Comparison of ENCODE assay signal across 8 cellular contexts in genomic region chr18:27239669-27240068, GRCh38. TPM values are rescaled to one million over a fixed set of nuclear protein-coding genes. Genes with fewer than 3 reads are reported as not detected.
"Had no signal": no experiment of that assay in that cellular context is flagged by ENCODE, and none has a peak within 500 bp of the region (broad histone marks: within the 10 kb centered on the region; RNA-seq: fewer than 3 reads in every experiment).

No MANE protein-coding gene starts in this region.

- DNase-seq: GM23248, GOT3, H7, H9, HCEC 1CT, HFFc6 had no signal

- ATAC-seq: GM23338, HCT116 had no signal

RNA-seq across cellular contexts. Expression of gene CHST9, which starts 54.6 kb away (rescaled TPM):
- total RNA-seq: GM23248, HFFc6 had no signal
